10 cellular contexts compared by ENCODE assay signal in the genomic region with DNA sequence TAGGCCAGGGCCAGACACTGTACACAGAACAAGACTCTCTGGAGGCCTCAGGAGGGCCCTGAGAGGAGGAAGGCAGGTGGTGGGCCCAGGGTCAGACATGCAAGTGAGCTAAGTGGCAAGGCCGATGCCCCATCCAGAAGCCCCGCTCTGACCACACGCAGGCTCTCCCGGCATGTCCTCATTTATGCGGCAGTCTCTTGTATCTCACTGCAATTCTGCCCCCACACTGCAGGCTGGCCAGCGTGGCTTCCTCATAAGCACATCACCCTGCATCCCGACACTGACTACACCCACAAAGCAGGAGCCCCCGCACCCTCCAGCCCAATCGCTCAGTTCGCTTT. TPM values are rescaled to one million over a fixed set of nuclear protein-coding genes. Genes with fewer than 3 reads are reported as not detected.
A peak's percentile ranks its signal among the peaks of the same experiment; 100 is the strongest.
DNase-seq lines count a peak whose midpoint lies in the region; ATAC-seq and TF ChIP-seq lines count a peak whose summit lies in the region.
"Had no signal": no experiment of that assay in that cellular context is flagged by ENCODE, and none has a peak within 500 bp of the region (broad histone marks: within the 10 kb centered on the region; RNA-seq: fewer than 3 reads in every experiment).

No MANE protein-coding gene starts in this region.

- H3K4me2 ChIP-seq in fibroblast of lung (ENCODE audit: extremely low read depth, insufficient read depth, low read length) = no peak overlapping the region

- 69% methylated on average over 10 of the region's 10 CpGs for WGBS in prostate gland

- H3K79me2 ChIP-seq in fibroblast of lung (ENCODE audit: control insufficient read depth, insufficient read depth, low read length) = peaks cover 75% of the 10 kb centered on the region

- no peak overlapping the region for H3K27ac ChIP-seq in CD8-positive, alpha-beta memory T cell (ENCODE audit: low read depth, low read length)
- peak overlapping the region; percentile 98 for H3K27ac ChIP-seq in fibroblast of lung (ENCODE audit: insufficient read depth, low read length)
- peak overlapping the region; percentile 81 for H3K27ac ChIP-seq in prostate gland

- peak overlapping the region; percentile 25 for H3K9ac ChIP-seq in fibroblast of lung (ENCODE audit: insufficient read depth, low read length)

- intact Hi-C loops in prostate gland (cut with DNase I) = no loop called here

- H3K4me1 ChIP-seq in CD8-positive, alpha-beta memory T cell (ENCODE audit: insufficient read depth, low read length) = peaks cover 24% of the 10 kb centered on the region
- H3K4me1 ChIP-seq in fibroblast of lung (ENCODE audit: control insufficient read depth, extremely low read depth, insufficient read depth, low read length) (peaks cover 37% of the 10 kb centered on the region), prostate gland (replicated peaks) (no peaks in the 10 kb centered on the region)

- peaks cover 0 to 28% (median 4%) of the 10 kb centered on the region in 3 donors for H3K36me3 Mint-ChIP-seq in CD8-positive, alpha-beta memory T cell
- H3K36me3 Mint-ChIP-seq in T-cell (peaks cover 9% of the 10 kb centered on the region), glutamatergic neuron (ENCODE audit: unreplicated experiment) (peaks cover 19% of the 10 kb centered on the region)

- H3K9me3 ChIP-seq in CD8-positive, alpha-beta memory T cell (ENCODE audit: low read length) = no peaks in the 10 kb centered on the region
- no peaks in the 10 kb centered on the region for H3K9me3 ChIP-seq in fibroblast of lung (ENCODE audit: control insufficient read depth, insufficient read depth, low read depth, low read length)
- no peaks in the 10 kb centered on the region for H3K9me3 ChIP-seq in prostate gland

- TF ChIP-seq CTCF in fibroblast of lung (conservative IDR thresholded peaks at IDR 0.05 in 1 of 2, IDR thresholded peaks at IDR 0.05 in 1 of 2; ENCODE audit: low read depth in 1 of 2, low read length in 2 of 2) = no peak
- no peak for TF ChIP-seq CTCF in prostate gland (IDR thresholded peaks at IDR 0.05)
- no peak for TF ChIP-seq CTCF in GM13976 (IDR thresholded peaks at IDR 0.05; ENCODE audit: borderline replicate concordance, control extremely low read depth, extremely low read depth, insufficient read depth, missing control alignments)
- TF ChIP-seq CTCF in glutamatergic neuron (IDR thresholded peaks at IDR 0.05; ENCODE audit: partially characterized antibody, unreplicated experiment) = no peak

- H3K36me3 ChIP-seq in CD8-positive, alpha-beta memory T cell (ENCODE audit: insufficient read depth, low read length) = peaks cover 5% of the 10 kb centered on the region
- H3K36me3 ChIP-seq in fibroblast of lung (ENCODE audit: control insufficient read depth, insufficient read depth, low read length) = peaks cover 14% of the 10 kb centered on the region
- H3K36me3 ChIP-seq in prostate gland = no peaks in the 10 kb centered on the region

- POLR2A ChIA-PET in CD8-positive, alpha-beta memory T cell (lab: Charles Lee) = interaction anchor here (0.6 kb wide), 1 partner anchor 278 kb away, joined by 3 read pairs; a partner anchor contains a TSS
- POLR2A ChIA-PET in T-cell (lab: Charles Lee) = interaction anchor here in 1 of 2 donors (0.7 kb wide), 1 partner anchor 196 kb away, joined by 3 read pairs; no protein-coding TSS in a partner anchor

- no peaks in the 10 kb centered on the region for H4K20me1 ChIP-seq in fibroblast of lung (ENCODE audit: control insufficient read depth, extremely low read depth, insufficient read depth, low read length)

- TF ChIP-seq POLR2A in prostate gland (IDR thresholded peaks at IDR 0.05) = no peak

- H3K27me3 ChIP-seq in CD8-positive, alpha-beta memory T cell (ENCODE audit: insufficient read depth, low read length, poor library complexity, severe bottlenecking) = no peaks in the 10 kb centered on the region
- H3K27me3 ChIP-seq in fibroblast of lung (ENCODE audit: control insufficient read depth, insufficient read depth, low read length) (no peaks in the 10 kb centered on the region), prostate gland (replicated peaks; ENCODE audit: insufficient read depth) (no peaks in the 10 kb centered on the region)

- CTCF ChIA-PET in CD8-positive, alpha-beta memory T cell (lab: Charles Lee) = no interaction called here
- CTCF ChIA-PET in T-cell (lab: Charles Lee) = no interaction called here

- no peak overlapping the region for H2AFZ ChIP-seq in fibroblast of lung (ENCODE audit: low read length)

- peak in 1 of 5 donors; percentile 18 for DNase-seq in CD8-positive, alpha-beta memory T cell
- DNase-seq in T-cell (no peak), fibroblast of lung (ENCODE audit: low read depth in 2 of 2) (peak in 1 of 2 donors; percentile 48), prostate gland (ENCODE audit: low spot score) (no peak), DMS 273 treated with DMSO at 0.1 percent for 48 hours (lab: John Stamatoyannopoulos, UW) (no peak), GM13976 (ENCODE audit: low spot score) (no peak), glutamatergic neuron (no peak)
- DNase-seq: SIG-M5 had no signal

- peak overlapping the region; percentile 26 to 98 (median 83) for H3K27ac Mint-ChIP-seq in CD8-positive, alpha-beta memory T cell
- H3K27ac Mint-ChIP-seq in T-cell (peak overlapping the region; percentile 94), glutamatergic neuron (ENCODE audit: unreplicated experiment) (no peak overlapping the region)

- H3K4me1 Mint-ChIP-seq in CD8-positive, alpha-beta memory T cell = peaks cover 44 to 56% (median 48%) of the 10 kb centered on the region in 3 donors
- H3K4me1 Mint-ChIP-seq in T-cell (peaks cover 32 to 46% (median 44%) of the 10 kb centered on the region in 3 donors), glutamatergic neuron (ENCODE audit: low read depth, unreplicated experiment) (peaks cover 33% of the 10 kb centered on the region)

- in situ Hi-C loops in GM13976 (cut with MboI; ENCODE audit: low sequenced_read_pairs, unreplicated experiment) = no loop called here

- no peaks in the 10 kb centered on the region for H3K9me3 Mint-ChIP-seq in CD8-positive, alpha-beta memory T cell
- H3K9me3 Mint-ChIP-seq in T-cell = no peaks in the 10 kb centered on the region
- H3K9me3 Mint-ChIP-seq in glutamatergic neuron (ENCODE audit: unreplicated experiment) = peaks cover 2% of the 10 kb centered on the region

- peaks cover 0 to 2% of the 10 kb centered on the region in 2 donors for H3K27me3 Mint-ChIP-seq in CD8-positive, alpha-beta memory T cell
- H3K27me3 Mint-ChIP-seq in T-cell (no peaks in the 10 kb centered on the region), glutamatergic neuron (ENCODE audit: unreplicated experiment) (peaks cover 7% of the 10 kb centered on the region)

- H3K4me3 Mint-ChIP-seq in CD8-positive, alpha-beta memory T cell = no peak overlapping the region
- H3K4me3 Mint-ChIP-seq in T-cell (no peak overlapping the region), glutamatergic neuron (ENCODE audit: unreplicated experiment) (no peak overlapping the region)

- H3K4me3 ChIP-seq in CD8-positive, alpha-beta memory T cell (ENCODE audit: low read length) = no peak overlapping the region
- H3K4me3 ChIP-seq in fibroblast of lung (replicated peaks in 1 of 4; ENCODE audit: control extremely low read depth in 1 of 4, insufficient read depth in 1 of 4, low read depth in 3 of 4, low read length in 4 of 4) (no peak overlapping the region), prostate gland (no peak overlapping the region)

- ATAC-seq in T-cell (replicated peaks in 1 of 4) = no peak
- no peak for ATAC-seq in GM21367 (IDR thresholded peaks at IDR 0.05; ENCODE audit: unreplicated experiment)

RNA-seq across cellular contexts. Expression of a gene that starts 17.5 kb away (rescaled TPM):
- 10 to 100 TPM; 38.4 to 42.4 TPM for total RNA-seq in CD8-positive, alpha-beta memory T cell
- polyA plus RNA-seq in CD8-positive, alpha-beta memory T cell = 12.0 TPM
- total RNA-seq in T-cell (10 to 100 TPM; 21.8 to 40.1 (median 35.0) TPM), fibroblast of lung (14.4 and 24.9 TPM in 2 replicates), prostate gland (10 to 100 TPM; 11.0 to 37.2 TPM), glutamatergic neuron (ENCODE audit: unreplicated experiment) (28.2 TPM)
- polyA plus RNA-seq in fibroblast of lung = 22.1 and 31.9 TPM in 2 replicates
- polyA plus RNA-seq in fibroblast of lung (2012) = 21.3 and 23.4 TPM in 2 replicates
- 66.6 and 95.5 TPM in 2 replicates for polyA minus RNA-seq in fibroblast of lung (ENCODE audit: low replicate concordance)

RNA-seq across cellular contexts. Expression of a gene that starts 40.0 kb away (rescaled TPM):
- not detected for total RNA-seq in CD8-positive, alpha-beta memory T cell
- not detected for polyA plus RNA-seq in CD8-positive, alpha-beta memory T cell
- total RNA-seq in T-cell (not detected), fibroblast of lung (not detected in 2 replicates), prostate gland (not detected), glutamatergic neuron (ENCODE audit: unreplicated experiment) (not detected)
- not detected in 2 replicates for polyA plus RNA-seq in fibroblast of lung
- polyA plus RNA-seq in fibroblast of lung (2012) = not detected in 2 replicates
- polyA minus RNA-seq in fibroblast of lung (ENCODE audit: low replicate concordance) = not detected in 2 replicates
- total RNA-seq: kidney epithelial cell had no signal
